ENCODE assay signal across 8 cellular contexts in genomic region chr18:49811151-49811938, GRCh38. TPM values are rescaled to one million over a fixed set of nuclear protein-coding genes. Genes with fewer than 3 reads are reported as not detected.
A peak's percentile ranks its signal among the peaks of the same experiment; 100 is the strongest.
DNase-seq lines count a peak whose midpoint lies in the region; FAIRE-seq and TF ChIP-seq lines count a peak whose summit lies in the region.

No MANE protein-coding gene starts in this region.

- no peaks in the 10 kb centered on the region for H3F3A ChIP-seq in Loucy (ENCODE audit: low read depth)

- H3K4me3 Mint-ChIP-seq in astrocyte (ENCODE audit: unreplicated experiment), result peak overlapping the region; percentile 65

- TF ChIP-seq CTCF in Loucy (conservative IDR thresholded peaks at IDR 0.05; ENCODE audit: low read length), result no peak
- no peak for TF ChIP-seq CTCF in astrocyte (IDR thresholded peaks at IDR 0.05; ENCODE audit: insufficient read depth, low read depth, low read length)

- no peaks in the 10 kb centered on the region for H3K27me3 Mint-ChIP-seq in astrocyte (ENCODE audit: low read depth, unreplicated experiment)

- H3K27me3 ChIP-seq in Loucy (ENCODE audit: insufficient read depth, low read length, poor library complexity, severe bottlenecking) (no peaks in the 10 kb centered on the region), astrocyte (ENCODE audit: insufficient read depth, low read length) (no peaks in the 10 kb centered on the region), muscle layer of colon (ENCODE audit: control insufficient read depth in 1 of 2, insufficient read depth in 2 of 2, low read length in 2 of 2) (no peaks in the 10 kb centered on the region)

- H3K4me2 ChIP-seq in Loucy (ENCODE audit: low read depth, low read length, poor library complexity, severe bottlenecking) (peak overlapping the region; percentile 67), astrocyte (ENCODE audit: low read length) (peak overlapping the region; percentile 32)

- peaks cover 23% of the 10 kb centered on the region for H3K79me2 ChIP-seq in Loucy (ENCODE audit: insufficient read depth, low read length)
- peaks cover 60% of the 10 kb centered on the region for H3K79me2 ChIP-seq in astrocyte (ENCODE audit: insufficient read depth, low read length)

- H3K36me3 ChIP-seq in Loucy (ENCODE audit: insufficient read depth, low read length) (no peaks in the 10 kb centered on the region), astrocyte (ENCODE audit: insufficient read depth, low read length) (no peaks in the 10 kb centered on the region), muscle layer of colon (ENCODE audit: insufficient read depth, low read length) (no peaks in the 10 kb centered on the region)

- peaks cover 13% of the 10 kb centered on the region for H3K4me1 Mint-ChIP-seq in astrocyte (ENCODE audit: low read depth, unreplicated experiment)

- peaks cover 20% of the 10 kb centered on the region for H3K9me3 Mint-ChIP-seq in astrocyte (ENCODE audit: unreplicated experiment)

- no peak overlapping the region for H3K27ac ChIP-seq in astrocyte (ENCODE audit: low read depth, low read length)
- H3K27ac ChIP-seq in muscle layer of colon (ENCODE audit: low read depth, low read length), result peak overlapping the region; percentile 49

- no peak overlapping the region for H2AFZ ChIP-seq in Loucy (ENCODE audit: low read length)
- no peak overlapping the region for H2AFZ ChIP-seq in astrocyte (ENCODE audit: low read depth, low read length)

- H3K9me2 ChIP-seq in Loucy (replicated peaks; ENCODE audit: low read depth, low read length), result no peaks in the 10 kb centered on the region

- no peaks in the 10 kb centered on the region for H4K20me1 ChIP-seq in Loucy (ENCODE audit: insufficient read depth, low read length, poor library complexity, severe bottlenecking)
- H4K20me1 ChIP-seq in astrocyte (ENCODE audit: insufficient read depth, low read length), result peaks cover 13% of the 10 kb centered on the region

- DNase-seq in DMS153 (lab: John Stamatoyannopoulos, UW) (peak; percentile 48), astrocyte (ENCODE audit: low read depth) (no peak), RCC 7860 (ENCODE audit: low spot score) (no peak), HCEC 1CT (no peak), KG1 (lab: John Stamatoyannopoulos, UW) (no peak), A172 (ENCODE audit: low spot score) (no peak)

- H3K4me1 ChIP-seq in Loucy (ENCODE audit: insufficient read depth, low read length, poor library complexity, severe bottlenecking), result peaks cover 4% of the 10 kb centered on the region
- peaks cover 14% of the 10 kb centered on the region for H3K4me1 ChIP-seq in astrocyte (ENCODE audit: insufficient read depth, low read length)
- H3K4me1 ChIP-seq in muscle layer of colon (ENCODE audit: insufficient read depth, low read length), result peaks cover 21% of the 10 kb centered on the region

- FAIRE-seq in astrocyte (lab: Jason Lieb, UNC) (peak; percentile 9), RCC 7860 (lab: Jason Lieb, UNC) (no peak)

- peaks cover 16% of the 10 kb centered on the region for H3K36me3 Mint-ChIP-seq in astrocyte (ENCODE audit: low read depth, unreplicated experiment)

- no peak overlapping the region for H3K27ac Mint-ChIP-seq in astrocyte (ENCODE audit: unreplicated experiment)

- H3K4me3 ChIP-seq in Loucy (ENCODE audit: low read length, poor library complexity, severe bottlenecking), result peak overlapping the region; percentile 25
- no peak overlapping the region for H3K4me3 ChIP-seq in astrocyte (ENCODE audit: insufficient read depth, low read depth, low read length)
- H3K4me3 ChIP-seq in muscle layer of colon (ENCODE audit: low read depth in 1 of 2, low read length in 2 of 2), result peak overlapping the region in 1 of 2 donors; percentile 36

- H3K9ac ChIP-seq in Loucy (ENCODE audit: low read depth, low read length, poor library complexity, severe bottlenecking), result no peak overlapping the region
- H3K9ac ChIP-seq in astrocyte (ENCODE audit: low read length), result no peak overlapping the region
- no peak overlapping the region for H3K9ac ChIP-seq in muscle layer of colon (ENCODE audit: low read length)

- H3K9me3 ChIP-seq in Loucy (ENCODE audit: insufficient read depth, low read depth, low read length) (peaks cover 8% of the 10 kb centered on the region; the same call in 1 of the 2 replicates), astrocyte (ENCODE audit: insufficient read depth, low read depth, low read length) (no peaks in the 10 kb centered on the region), muscle layer of colon (ENCODE audit: low read length) (no peaks in the 10 kb centered on the region)

RNA-seq across cellular contexts. Expression of gene ACAA2, which starts 2.0 kb away (rescaled TPM):
- total RNA-seq in astrocyte, result 66.4 and 75.8 TPM in 2 replicates
- total RNA-seq in A172 (2014; rRNA removed; shearing (Covaris generic)), result 56.9 and 61.0 TPM in 2 replicates
